Comparison of ENCODE assay signal across 27 cellular contexts in the genomic region with DNA sequence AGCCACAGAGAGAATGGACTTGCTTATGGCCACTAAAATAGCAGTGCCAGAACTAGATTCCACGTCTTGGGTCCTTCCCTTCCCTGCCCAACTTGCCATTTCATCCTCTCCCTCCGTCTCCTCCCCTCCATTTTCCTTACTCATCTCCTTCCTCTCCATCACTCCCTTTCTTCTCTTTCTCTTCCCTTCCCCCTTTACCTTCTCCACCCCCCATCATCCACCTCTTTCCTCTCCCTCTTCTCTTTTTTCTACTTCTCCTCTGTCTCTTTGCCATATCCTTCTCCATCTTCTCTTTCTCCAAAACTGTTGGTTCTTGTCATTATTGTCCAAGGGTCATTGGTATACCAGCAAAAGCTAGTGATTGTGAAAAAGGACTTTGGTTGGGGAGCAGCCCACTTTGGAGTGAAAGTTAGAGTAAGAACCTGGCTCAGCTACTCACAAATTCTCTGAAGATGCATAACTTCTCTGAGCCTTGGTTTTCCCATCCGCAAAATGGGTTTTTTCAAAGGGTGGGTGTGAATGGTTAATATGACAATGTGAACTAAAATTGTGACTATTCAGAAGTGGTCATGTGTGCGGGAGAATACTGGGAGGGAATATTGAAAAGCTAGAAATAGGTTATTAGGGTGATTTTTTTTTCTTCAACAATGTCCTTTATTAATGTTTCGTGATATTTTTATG.
"Had no signal": no experiment of that assay in that cellular context is flagged by ENCODE, and none has a peak within 500 bp of the region (broad histone marks: within the 10 kb centered on the region; RNA-seq: fewer than 3 reads in every experiment).

No MANE protein-coding gene starts in this region.

- H3K36me3 ChIP-seq: brain microvascular endothelial cell, MG63, Peyer's patch, SJSA1 had no signal

- H3K4me2 ChIP-seq: SK-N-SH had no signal

- FAIRE-seq: TTC549 had no signal

- H3K9me3 ChIP-seq: MG63, Peyer's patch, SJSA1, SK-N-SH had no signal

- H3K4me1 ChIP-seq: Peyer's patch, SJSA1 had no signal

- H3K9ac ChIP-seq: SK-N-SH had no signal

- ATAC-seq: activated naive CD8-positive, alpha-beta T cell treated with anti-CD3 and anti-CD28 coated beads, Interleukin-2, amount 50 U/mL, for 24 hours; PC-3 had no signal

- DNase-seq: activated CD4-positive, alpha-beta memory T cell treated with anti-CD3 and anti-CD28 coated beads for 36 hours; activated CD4-positive, alpha-beta T cell treated with anti-CD3 and anti-CD28 coated beads, Interleukin-2, amount 50 U/mL, for 1 hour; activated CD8-positive, alpha-beta memory T cell treated with anti-CD3 and anti-CD28 coated beads, Interleukin-2, amount 50 U/mL, for 4 hours; activated effector memory CD4-positive, alpha-beta T cell treated with Interleukin-2 at 50 U/mL for 16 hours; activated naive CD4-positive, alpha-beta T cell treated with anti-CD3 and anti-CD28 coated beads, Interleukin-2, amount 10 ng/mL, durations not matched to agents 7 days and 5 days; activated naive CD8-positive, alpha-beta T cell treated with anti-CD3 and anti-CD28 coated beads, Interleukin-2, amount 50 U/mL, for 24 hours; activated T-cell treated with anti-CD3 and anti-CD28 coated beads, Interleukin-2, amount 50 U/mL, for 48 hours; aorta; brain microvascular endothelial cell; Kasumi-1; MG63; NCI-H1048; NCI-H1105 treated with DMSO at 0.1 percent for 48 hours; NCI-H1436; NCI-H1694; NCI-H1930; NCI-H2081 treated with DMSO at 0.1 percent for 48 hours; NCI-H226; NCI-H446 treated with DMSO at 0.1 percent for 48 hours; NCI-H524; PC-3; Peyer's patch; RPMI8226; SHP77 treated with DMSO at 0.1 percent for 48 hours; SK-N-SH had no signal

- H3K4me3 ChIP-seq: MG63, Peyer's patch, SJSA1 had no signal

- H3K27me3 ChIP-seq: brain microvascular endothelial cell, Peyer's patch had no signal

- H3K27ac ChIP-seq: brain microvascular endothelial cell, Peyer's patch, SJSA1 had no signal
